ENCODE assay signal across 1 cellular context in genomic region chr18:36468161-36468560, GRCh38.
TF ChIP-seq lines count a peak whose summit lies in the region.

No MANE protein-coding gene starts in this region.

TF ChIP-seq in SK-N-SH, 30 proteins besides CTCF, POLR2A, EP300 and RAD21 (continued from another document):
- TF ChIP-seq ZBTB33 (IDR thresholded peaks at IDR 0.05; ENCODE audit: borderline replicate concordance, low read depth): no peak
- TF ChIP-seq RCOR1 (IDR thresholded peaks at IDR 0.05; ENCODE audit: low read length): peak; percentile 87
- TF ChIP-seq TCF12 (IDR thresholded peaks at IDR 0.05): no peak
- no peak for TF ChIP-seq REST (IDR thresholded peaks at IDR 0.05; ENCODE audit: low read depth, low read length)
- TF ChIP-seq JUND (IDR thresholded peaks at IDR 0.05): no peak
- TF ChIP-seq GABPA (IDR thresholded peaks at IDR 0.05; ENCODE audit: low read depth): no peak
- peak; percentile 41 for TF ChIP-seq CHD2 (IDR thresholded peaks at IDR 0.05; ENCODE audit: low read length, partially characterized antibody)
- no peak for TF ChIP-seq SIN3A (IDR thresholded peaks at IDR 0.05; ENCODE audit: borderline replicate concordance, low read depth, low read length)
- TF ChIP-seq FOXJ3 (CRISPR knock-in tag; IDR thresholded peaks at IDR 0.05): peak; percentile 80
- TF ChIP-seq FOXM1 (IDR thresholded peaks at IDR 0.05; ENCODE audit: low read depth): no peak
- no peak for TF ChIP-seq POLR2AphosphoS5 (IDR thresholded peaks at IDR 0.05; ENCODE audit: low read depth, low read length)
- TF ChIP-seq ELF1 (IDR thresholded peaks at IDR 0.05): no peak
- no peak for TF ChIP-seq USF1 (IDR thresholded peaks at IDR 0.05; ENCODE audit: borderline replicate concordance, low read depth)
- TF ChIP-seq USF2 (IDR thresholded peaks at IDR 0.05; ENCODE audit: borderline replicate concordance, low read depth, low read length): no peak
- no peak for TF ChIP-seq SMC3 (IDR thresholded peaks at IDR 0.05; ENCODE audit: low read depth, low read length)
- TF ChIP-seq IRF3 (IDR thresholded peaks at IDR 0.05; ENCODE audit: low read depth, low read length): no peak
- no peak for TF ChIP-seq TAF1 (IDR thresholded peaks at IDR 0.05; ENCODE audit: borderline replicate concordance, low read depth, low read length)
- TF ChIP-seq GATA2 (CRISPR knock-in tag; IDR thresholded peaks at IDR 0.05): peak; percentile 97
- no peak for TF ChIP-seq FOSL2 (IDR thresholded peaks at IDR 0.05; ENCODE audit: borderline replicate concordance, low read depth)
- TF ChIP-seq MXI1 (IDR thresholded peaks at IDR 0.05; ENCODE audit: low read depth, low read length): no peak
- TF ChIP-seq RXRA (IDR thresholded peaks at IDR 0.05; ENCODE audit: borderline replicate concordance, low read depth): no peak
- TF ChIP-seq NRF1 (IDR thresholded peaks at IDR 0.05; ENCODE audit: low read depth, low read length): no peak
- TF ChIP-seq MEF2A (IDR thresholded peaks at IDR 0.05; ENCODE audit: borderline replicate concordance, low read depth): no peak
- no peak for TF ChIP-seq EZH2phosphoT487 (IDR thresholded peaks at IDR 0.05; ENCODE audit: borderline replicate concordance, low read depth)
- TF ChIP-seq NFIC (IDR thresholded peaks at IDR 0.05; ENCODE audit: borderline replicate concordance): no peak
- no peak for TF ChIP-seq YY1 (IDR thresholded peaks at IDR 0.05; ENCODE audit: low read depth)
- no peak for TF ChIP-seq RFX5 (IDR thresholded peaks at IDR 0.05; ENCODE audit: low read length)
